1 cellular context compared by ENCODE assay signal in genomic region chr7:27169658-27170493, GRCh38.
TF ChIP-seq lines count a peak whose summit lies in the region.

No MANE protein-coding gene starts in this region.

TF ChIP-seq in HEK293, 187 proteins besides CTCF, POLR2A, EP300 and RAD21 (continued from another document):
- no peak for TF ChIP-seq ZNF280D (tag by site-specific recombination; IDR thresholded peaks at IDR 0.05)
- 0 out of 2 replicates have a peak, but pooled peaks have one; percentile 11 for TF ChIP-seq ZFHX2 (tag by site-specific recombination; conservative IDR thresholded peaks at IDR 0.05)
- no peak for TF ChIP-seq ZNF747 (tag by site-specific recombination; IDR thresholded peaks at IDR 0.05)
- no peak for TF ChIP-seq ZNF777 (tag by site-specific recombination; IDR thresholded peaks at IDR 0.05; ENCODE audit: borderline replicate concordance)
- no peak for TF ChIP-seq ZNF549 (tag by site-specific recombination; IDR thresholded peaks at IDR 0.05)
- no peak for TF ChIP-seq ZNF514 (tag by site-specific recombination; IDR thresholded peaks at IDR 0.05)
- TF ChIP-seq ZNF433 (tag by site-specific recombination; IDR thresholded peaks at IDR 0.05; ENCODE audit: low read depth), result no peak
- TF ChIP-seq INSM2 (tag by site-specific recombination; IDR thresholded peaks at IDR 0.05), result no peak
- no peak for TF ChIP-seq ZNF16 (tag by site-specific recombination; IDR thresholded peaks at IDR 0.05; ENCODE audit: low read depth)
- no peak for TF ChIP-seq ZNF785 (tag by site-specific recombination; IDR thresholded peaks at IDR 0.05)
- TF ChIP-seq KLF9 (tag by site-specific recombination; IDR thresholded peaks at IDR 0.05; ENCODE audit: low read depth), result no peak
TF ChIP-seq in HEK293: peak in this region for 28.
